In genomic region chr1:226888816-226889215, GRCh38 we compare ENCODE assay signal across 37 cellular contexts.
"Had no signal": no experiment of that assay in that cellular context is flagged by ENCODE, and none has a peak within 500 bp of the region (broad histone marks: within the 10 kb centered on the region; RNA-seq: fewer than 3 reads in every experiment).

No MANE protein-coding gene starts in this region.

- H3K4me3 ChIP-seq: ascending aorta, cardiac muscle cell had no signal

- H3K4me3 Mint-ChIP-seq: activated CD4-positive, alpha-beta memory T cell treated with anti-CD3 and anti-CD28 coated beads, Interleukin-2, amount 10 ng/mL, durations not matched to agents 7 days and 5 days; activated CD4-positive, alpha-beta T cell treated with anti-CD3 and anti-CD28 coated beads for 36 hours; activated CD4-positive, alpha-beta T cell treated with anti-CD3 and anti-CD28 coated beads, Interleukin-2, amount 10 ng/mL, durations not matched to agents 7 days and 5 days; activated CD8-positive, alpha-beta memory T cell treated with anti-CD3 and anti-CD28 coated beads, Interleukin-2, amount 10 ng/mL, durations not matched to agents 7 days and 5 days; activated CD8-positive, alpha-beta T cell treated with anti-CD3 and anti-CD28 coated beads, Interleukin-2, amount 10 ng/mL, durations not matched to agents 7 days and 5 days; activated naive CD4-positive, alpha-beta T cell treated with anti-CD3 and anti-CD28 coated beads, Interleukin-2, amount 10 ng/mL, durations not matched to agents 7 days and 5 days; activated naive CD4-positive, alpha-beta T cell treated with anti-CD3 and anti-CD28 coated beads, Interleukin-2, amount 50 U/mL, for 24 hours; activated naive CD8-positive, alpha-beta T cell; activated naive CD8-positive, alpha-beta T cell treated with anti-CD3 and anti-CD28 coated beads, Interleukin-2, amount 10 ng/mL, durations not matched to agents 7 days and 5 days; activated naive CD8-positive, alpha-beta T cell treated with anti-CD3 and anti-CD28 coated beads, Interleukin-2, amount 50 U/mL, for 24 hours; activated T-cell treated with anti-CD3 and anti-CD28 coated beads, Interleukin-2, amount 50 U/mL, for 24 hours; brain; T-helper 1 cell treated with Interleukin-12 subunit alpha and Interleukin-12 subunit beta and Interleukin-4 antibody, amounts not matched to agents 30 μg/mL and 1 μg/mL, for 36 hours; T-helper 2 cell treated with Interferon-gamma antibody and Interleukin-4, amounts not matched to agents 5 μg/mL and 100 μg/mL, for 36 hours; WTC11 had no signal

- H3K27ac Mint-ChIP-seq: activated CD4-positive, alpha-beta memory T cell treated with anti-CD3 and anti-CD28 coated beads, Interleukin-2, amount 10 ng/mL, durations not matched to agents 7 days and 5 days; activated CD4-positive, alpha-beta T cell treated with anti-CD3 and anti-CD28 coated beads for 36 hours; activated CD4-positive, alpha-beta T cell treated with anti-CD3 and anti-CD28 coated beads, Interleukin-2, amount 10 ng/mL, durations not matched to agents 7 days and 5 days; activated CD8-positive, alpha-beta memory T cell treated with anti-CD3 and anti-CD28 coated beads, Interleukin-2, amount 10 ng/mL, durations not matched to agents 7 days and 5 days; activated CD8-positive, alpha-beta T cell treated with anti-CD3 and anti-CD28 coated beads, Interleukin-2, amount 10 ng/mL, durations not matched to agents 7 days and 5 days; activated naive CD4-positive, alpha-beta T cell treated with anti-CD3 and anti-CD28 coated beads, Interleukin-2, amount 10 ng/mL, durations not matched to agents 7 days and 5 days; activated naive CD4-positive, alpha-beta T cell treated with anti-CD3 and anti-CD28 coated beads, Interleukin-2, amount 50 U/mL, for 24 hours; activated naive CD8-positive, alpha-beta T cell; activated naive CD8-positive, alpha-beta T cell treated with anti-CD3 and anti-CD28 coated beads, Interleukin-2, amount 10 ng/mL, durations not matched to agents 7 days and 5 days; activated naive CD8-positive, alpha-beta T cell treated with anti-CD3 and anti-CD28 coated beads, Interleukin-2, amount 50 U/mL, for 24 hours; activated T-cell treated with anti-CD3 and anti-CD28 coated beads, Interleukin-2, amount 50 U/mL, for 24 hours; activated T-helper 2 cell treated with anti-CD3 and anti-CD28 coated beads, Interferon-gamma antibody, Interleukin-2, Interleukin-4, amounts not matched to agents 10 μg/mL and 5 μg/mL and 100 μg/mL, durations not matched to agents 14 hours and 24 hours and 36 hours; brain; T-helper 1 cell treated with Interleukin-12 subunit alpha and Interleukin-12 subunit beta and Interleukin-4 antibody, amounts not matched to agents 30 μg/mL and 1 μg/mL, for 36 hours; T-helper 2 cell treated with Interferon-gamma antibody and Interleukin-4, amounts not matched to agents 5 μg/mL and 100 μg/mL, for 36 hours; WTC11 had no signal

- H3K4me1 Mint-ChIP-seq: brain, WTC11 had no signal

- H3K9me3 Mint-ChIP-seq: activated CD4-positive, alpha-beta memory T cell treated with anti-CD3 and anti-CD28 coated beads, Interleukin-2, amount 10 ng/mL, durations not matched to agents 7 days and 5 days; activated CD4-positive, alpha-beta T cell treated with anti-CD3 and anti-CD28 coated beads, Interleukin-2, amount 10 ng/mL, durations not matched to agents 7 days and 5 days; activated naive CD4-positive, alpha-beta T cell treated with anti-CD3 and anti-CD28 coated beads, Interleukin-2, amount 10 ng/mL, durations not matched to agents 7 days and 5 days; activated naive CD4-positive, alpha-beta T cell treated with anti-CD3 and anti-CD28 coated beads, Interleukin-2, amount 50 U/mL, for 24 hours; activated naive CD8-positive, alpha-beta T cell treated with anti-CD3 and anti-CD28 coated beads, Interleukin-2, amount 10 ng/mL, durations not matched to agents 7 days and 5 days; activated naive CD8-positive, alpha-beta T cell treated with anti-CD3 and anti-CD28 coated beads, Interleukin-2, amount 50 U/mL, for 24 hours; activated T-cell treated with anti-CD3 and anti-CD28 coated beads, Interleukin-2, amount 50 U/mL, for 24 hours; activated T-helper 2 cell treated with anti-CD3 and anti-CD28 coated beads, Interferon-gamma antibody, Interleukin-2, Interleukin-4, amounts not matched to agents 10 μg/mL and 5 μg/mL and 100 μg/mL, durations not matched to agents 14 hours and 24 hours and 36 hours; brain; T-helper 1 cell treated with Interleukin-12 subunit alpha and Interleukin-12 subunit beta and Interleukin-4 antibody, amounts not matched to agents 30 μg/mL and 1 μg/mL, for 36 hours; T-helper 2 cell treated with Interferon-gamma antibody and Interleukin-4, amounts not matched to agents 5 μg/mL and 100 μg/mL, for 36 hours; WTC11 had no signal

- H3K27ac ChIP-seq: ascending aorta, cardiac muscle cell, WERI-Rb-1 had no signal

- H3K36me3 Mint-ChIP-seq: activated naive CD4-positive, alpha-beta T cell treated with anti-CD3 and anti-CD28 coated beads, Interleukin-2, amount 50 U/mL, for 24 hours; activated naive CD8-positive, alpha-beta T cell treated with anti-CD3 and anti-CD28 coated beads, Interleukin-2, amount 10 ng/mL, durations not matched to agents 7 days and 5 days had no signal

- H3K27me3 Mint-ChIP-seq: activated CD4-positive, alpha-beta memory T cell treated with anti-CD3 and anti-CD28 coated beads, Interleukin-2, amount 10 ng/mL, durations not matched to agents 7 days and 5 days; activated CD4-positive, alpha-beta T cell treated with anti-CD3 and anti-CD28 coated beads for 36 hours; activated CD4-positive, alpha-beta T cell treated with anti-CD3 and anti-CD28 coated beads, Interleukin-2, amount 10 ng/mL, durations not matched to agents 7 days and 5 days; activated CD8-positive, alpha-beta memory T cell treated with anti-CD3 and anti-CD28 coated beads, Interleukin-2, amount 10 ng/mL, durations not matched to agents 7 days and 5 days; activated naive CD4-positive, alpha-beta T cell treated with anti-CD3 and anti-CD28 coated beads, Interleukin-2, amount 10 ng/mL, durations not matched to agents 7 days and 5 days; activated naive CD4-positive, alpha-beta T cell treated with anti-CD3 and anti-CD28 coated beads, Interleukin-2, amount 50 U/mL, for 24 hours; activated naive CD8-positive, alpha-beta T cell; activated naive CD8-positive, alpha-beta T cell treated with anti-CD3 and anti-CD28 coated beads, Interleukin-2, amount 10 ng/mL, durations not matched to agents 7 days and 5 days; activated naive CD8-positive, alpha-beta T cell treated with anti-CD3 and anti-CD28 coated beads, Interleukin-2, amount 50 U/mL, for 24 hours; activated T-cell treated with anti-CD3 and anti-CD28 coated beads, Interleukin-2, amount 50 U/mL, for 24 hours had no signal

- H3K27me3 ChIP-seq: ascending aorta, cardiac muscle cell had no signal

- DNase-seq: activated CD4-positive, alpha-beta memory T cell treated with anti-CD3 and anti-CD28 coated beads, Interleukin-2, amount 10 ng/mL, durations not matched to agents 7 days and 5 days; activated CD4-positive, alpha-beta T cell treated with anti-CD3 and anti-CD28 coated beads for 1 hour; activated CD4-positive, alpha-beta T cell treated with anti-CD3 and anti-CD28 coated beads for 36 hours; activated CD4-positive, alpha-beta T cell treated with anti-CD3 and anti-CD28 coated beads for 48 hours; activated CD4-positive, alpha-beta T cell treated with anti-CD3 and anti-CD28 coated beads, Interleukin-2, amount 10 ng/mL, durations not matched to agents 7 days and 5 days; activated CD4-positive, alpha-beta T cell treated with anti-CD3 and anti-CD28 coated beads, Interleukin-2, amount 50 U/mL, for 48 hours; activated CD4-positive, CD25-positive, alpha-beta regulatory T cell; activated CD8-positive, alpha-beta memory T cell treated with anti-CD3 and anti-CD28 coated beads for 24 hours; activated CD8-positive, alpha-beta memory T cell treated with anti-CD3 and anti-CD28 coated beads, Interleukin-2, amount 10 ng/mL, durations not matched to agents 7 days and 5 days; activated CD8-positive, alpha-beta memory T cell treated with anti-CD3 and anti-CD28 coated beads, Interleukin-2, amount 50 U/mL, for 48 hours; activated CD8-positive, alpha-beta T cell treated with anti-CD3 and anti-CD28 coated beads, Interleukin-2, amount 10 ng/mL, durations not matched to agents 7 days and 5 days; activated effector memory CD4-positive, alpha-beta T cell treated with Interleukin-2 at 50 U/mL for 16 hours; activated gamma-delta T cell; activated naive CD4-positive, alpha-beta T cell treated with anti-CD3 and anti-CD28 coated beads, Interleukin-2, amount 10 ng/mL, durations not matched to agents 7 days and 5 days; activated naive CD4-positive, alpha-beta T cell treated with Interleukin-2 at 50 U/mL for 16 hours; activated naive CD8-positive, alpha-beta T cell treated with anti-CD3 and anti-CD28 coated beads, Interleukin-2, amount 10 ng/mL, durations not matched to agents 7 days and 5 days; activated naive CD8-positive, alpha-beta T cell treated with anti-CD3 and anti-CD28 coated beads, Interleukin-2, amount 50 U/mL, for 24 hours; activated T-cell treated with anti-CD3 and anti-CD28 coated beads, Interleukin-2, amount 50 U/mL, for 24 hours; activated T-cell treated with anti-CD3 and anti-CD28 coated beads, Interleukin-2, amount 50 U/mL, for 48 hours; amygdala; anterior cingulate cortex; central memory CD4-positive, alpha-beta T cell; SW 1271; T-helper 1 cell; T-helper 2 cell; T-helper 9 cell; WERI-Rb-1 had no signal

- H3K36me3 ChIP-seq: cardiac muscle cell had no signal

- H3K4me1 ChIP-seq: ascending aorta had no signal

- H3K9me3 ChIP-seq: ascending aorta had no signal

- ATAC-seq: activated CD4-positive, alpha-beta T cell treated with anti-CD3 and anti-CD28 coated beads for 36 hours; activated CD4-positive, CD25-positive, alpha-beta regulatory T cell treated with anti-CD3 and anti-CD28 coated beads, Interleukin-2, amount 50 U/mL, for 24 hours; activated CD8-positive, alpha-beta memory T cell treated with anti-CD3 and anti-CD28 coated beads, Interleukin-2, amount 10 ng/mL, durations not matched to agents 7 days and 5 days; activated CD8-positive, alpha-beta T cell treated with anti-CD3 and anti-CD28 coated beads, Interleukin-2, amount 10 ng/mL, durations not matched to agents 7 days and 5 days; activated naive CD8-positive, alpha-beta T cell treated with anti-CD3 and anti-CD28 coated beads, Interleukin-2, amount 50 U/mL, for 24 hours; WTC11 had no signal
